16 cellular contexts compared by ENCODE assay signal in the genomic region with DNA sequence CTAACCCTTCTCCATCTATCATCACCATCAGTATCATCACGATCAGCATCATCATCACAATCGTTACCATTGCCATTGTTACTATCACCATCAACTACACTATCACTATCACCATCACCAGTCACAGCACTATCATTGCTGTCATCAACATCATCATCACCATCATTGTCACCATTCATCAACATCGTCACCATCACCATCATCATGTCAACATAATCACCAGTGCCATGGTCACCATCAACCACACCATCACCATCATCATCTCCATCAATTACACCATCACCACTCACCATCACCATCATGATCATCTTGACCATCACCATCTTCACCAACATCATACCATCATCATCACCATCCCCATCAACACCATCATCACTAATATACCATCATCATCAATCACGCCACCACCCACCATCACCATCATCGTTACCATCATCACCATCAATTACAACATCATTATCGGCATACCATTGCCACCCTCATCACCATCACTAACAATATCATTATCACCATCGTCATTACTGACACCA.
"Had no signal": no experiment of that assay in that cellular context is flagged by ENCODE, and none has a peak within 500 bp of the region (broad histone marks: within the 10 kb centered on the region; RNA-seq: fewer than 3 reads in every experiment).

No MANE protein-coding gene starts in this region.

- H3K27ac ChIP-seq: dorsolateral prefrontal cortex, ovary, testis had no signal

- H3K4me3 ChIP-seq: dorsolateral prefrontal cortex, ovary, testis, tibial nerve had no signal

- H3K27me3 ChIP-seq: ovary, testis, tibial nerve had no signal

- H3K36me3 ChIP-seq: ovary, tibial nerve had no signal

- ATAC-seq: left colon; natural killer cell; right cardiac atrium; stimulated activated memory B cell treated with anti-CD40 and anti-IgM and Interleukin-4, amounts not matched to agents 10 μg/mL and 1 μg/mL and 100 μg/mL, for 72 hours; stimulated activated naive CD8-positive, alpha-beta T cell treated with anti-CD3 and anti-CD28 coated beads, Interleukin-15, amount 100 ng/mL, for 72 hours had no signal

- DNase-seq: cortex of kidney; dorsolateral prefrontal cortex; effector CD8-positive, alpha-beta T cell; foreskin melanocyte; head of caudate nucleus; hippocampal formation; left colon; natural killer cell; right cardiac atrium; stimulated activated CD4-positive, alpha-beta T cell treated with anti-CD3 and anti-CD28 coated beads, Interleukin-4, amount 100 ng/mL, for 1 hour; stimulated activated CD8-positive, alpha-beta memory T cell treated with anti-CD3 and anti-CD28 coated beads, Interleukin-4, amount 100 ng/mL, for 48 hours; stimulated activated naive CD8-positive, alpha-beta T cell treated with anti-CD3 and anti-CD28 coated beads, Interleukin-15, amount 100 ng/mL, for 72 hours; testis had no signal

- H3K9me3 ChIP-seq: ovary, testis, tibial nerve had no signal
